In the genomic region with DNA sequence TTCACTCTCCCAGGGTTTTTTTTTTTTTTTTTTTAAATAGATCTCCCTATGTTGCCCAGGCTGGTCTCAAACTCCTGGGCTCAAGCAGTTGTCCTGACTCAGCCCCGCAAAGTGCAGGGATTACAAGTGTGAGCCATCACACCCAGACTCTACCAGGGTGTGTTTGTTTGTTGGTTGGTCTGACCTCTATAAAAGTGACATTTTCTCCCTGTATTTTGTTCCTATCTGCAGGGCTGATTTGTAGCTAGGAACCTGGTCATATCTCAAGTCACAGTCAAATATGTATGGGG, we compare ENCODE assay signal across 26 cellular contexts. TPM values are rescaled to one million over a fixed set of nuclear protein-coding genes. Genes with fewer than 3 reads are reported as not detected.
A peak's percentile ranks its signal among the peaks of the same experiment; 100 is the strongest.
DNase-seq lines count a peak whose midpoint lies in the region; ATAC-seq, FAIRE-seq and TF ChIP-seq lines count a peak whose summit lies in the region.
"Had no signal": no experiment of that assay in that cellular context is flagged by ENCODE, and none has a peak within 500 bp of the region (broad histone marks: within the 10 kb centered on the region; RNA-seq: fewer than 3 reads in every experiment).

No MANE protein-coding gene starts in this region.

- no peaks in the 10 kb centered on the region for H3K9me3 ChIP-seq in small intestine (ENCODE audit: control insufficient read depth, low read depth)
- H3K9me3 ChIP-seq: BE2C, HAP-1 had no signal

- 0 to 28% (median 20%) methylated on average over 1 of the region's 1 CpG for WGBS in small intestine, 3 donors

- FAIRE-seq in small intestine (lab: Jason Lieb, UNC): no peak
- FAIRE-seq: A549, GM12891, GM18507, H54 had no signal

- peak in 1 of 3 donors; percentile 23 for ATAC-seq in natural killer cell
- ATAC-seq in natural killer cell treated with Interleukin-12 subunit alpha and Interleukin-12 subunit beta and Interleukin-15 and Interleukin-18, amount 100 ng/mL, for 72 hours: no peak
- no peak for ATAC-seq in GM18519 (IDR thresholded peaks at IDR 0.05; ENCODE audit: low FRiP score, unreplicated experiment)
- ATAC-seq: A549 had no signal

- H3K4me1 Mint-ChIP-seq in natural killer cell: peaks cover 20% of the 10 kb centered on the region in 2 donors
- H3K4me1 Mint-ChIP-seq in natural killer cell treated with Interleukin-12 subunit alpha and Interleukin-12 subunit beta and Interleukin-15 and Interleukin-18, amount 100 ng/mL, for 72 hours (ENCODE audit: low read depth in 2 of 2): peaks cover 16 to 18% of the 10 kb centered on the region in 2 donors
- H3K4me1 Mint-ChIP-seq in immature natural killer cell: peaks cover 23 to 38% of the 10 kb centered on the region in 2 donors
- H3K4me1 Mint-ChIP-seq: CD14-positive monocyte had no signal

- intact Hi-C loops in natural killer cell (cut with micrococcal nuclease): no loop called here

- H3K27ac Mint-ChIP-seq in natural killer cell (peak overlapping the region; percentile 45 to 82), immature natural killer cell (peak overlapping the region in 5 of 6 donors; percentile 36 to 78 (median 64))
- no peak overlapping the region for H3K27ac Mint-ChIP-seq in natural killer cell treated with Interleukin-12 subunit alpha and Interleukin-12 subunit beta and Interleukin-15 and Interleukin-18, amount 100 ng/mL, for 72 hours
- H3K27ac Mint-ChIP-seq: CD14-positive monocyte; CD4-positive, alpha-beta T cell; HFFc6 had no signal

- TF ChIP-seq CTCF in natural killer cell (IDR thresholded peaks at IDR 0.05): no peak

- H3K4me3 Mint-ChIP-seq in natural killer cell: no peak overlapping the region
- no peak overlapping the region for H3K4me3 Mint-ChIP-seq in natural killer cell treated with Interleukin-12 subunit alpha and Interleukin-12 subunit beta and Interleukin-15 and Interleukin-18, amount 100 ng/mL, for 72 hours
- peak overlapping the region in 2 of 5 donors; percentile 20 to 54 for H3K4me3 Mint-ChIP-seq in immature natural killer cell
- H3K4me3 Mint-ChIP-seq: CD14-positive monocyte; CD4-positive, alpha-beta T cell; HFFc6 had no signal

- peaks cover 2 to 5% of the 10 kb centered on the region in 2 donors for H3K27me3 Mint-ChIP-seq in natural killer cell (ENCODE audit: low read depth in 2 of 2)
- H3K27me3 Mint-ChIP-seq in natural killer cell treated with Interleukin-12 subunit alpha and Interleukin-12 subunit beta and Interleukin-15 and Interleukin-18, amount 100 ng/mL, for 72 hours: peaks cover 0 to 2% of the 10 kb centered on the region in 2 donors
- peaks cover 2 to 10% (median 7%) of the 10 kb centered on the region in 3 donors for H3K27me3 Mint-ChIP-seq in immature natural killer cell (ENCODE audit: low read depth in 3 of 3)

- no peaks in the 10 kb centered on the region for H3K27me3 ChIP-seq in small intestine (ENCODE audit: control insufficient read depth in 2 of 2, insufficient read depth in 2 of 2, low read length in 2 of 2)
- H3K27me3 ChIP-seq: BLaER1 treated with 17β-estradiol and CSF1 and Interleukin-3, amounts not matched to agents 10 nM and 100 nM had no signal

- H3K36me3 ChIP-seq in small intestine (ENCODE audit: control insufficient read depth in 2 of 2, insufficient read depth in 2 of 2, low read length in 2 of 2): no peaks in the 10 kb centered on the region
- H3K36me3 ChIP-seq: BE2C; BLaER1 treated with 17β-estradiol and CSF1 and Interleukin-3, amounts not matched to agents 10 nM and 100 nM; HAP-1 had no signal

- DNase-seq in natural killer cell (no peak), immature natural killer cell (no peak), small intestine (peak; percentile 74), NCI-H187 treated with DMSO at 0.1 percent for 48 hours (lab: John Stamatoyannopoulos, UW) (no peak)
- DNase-seq in natural killer cell treated with Interleukin-12 subunit alpha and Interleukin-12 subunit beta and Interleukin-15 and Interleukin-18, amount 100 ng/mL, for 72 hours (ENCODE audit: low spot score): no peak
- DNase-seq: 8988T; ACHN; AML-193; BE2C; Calu3; CD4-positive, alpha-beta T cell; CD8-positive, alpha-beta memory T cell; DMS53; DMS79 treated with DMSO at 0.1 percent for 48 hours; GF-D8; GOT3; HFFc6 had no signal

- H3K36me3 Mint-ChIP-seq in natural killer cell (no peaks in the 10 kb centered on the region), immature natural killer cell (no peaks in the 10 kb centered on the region)
- H3K36me3 Mint-ChIP-seq in natural killer cell treated with Interleukin-12 subunit alpha and Interleukin-12 subunit beta and Interleukin-15 and Interleukin-18, amount 100 ng/mL, for 72 hours: no peaks in the 10 kb centered on the region
- H3K36me3 Mint-ChIP-seq: CD14-positive monocyte; CD8-positive, alpha-beta memory T cell had no signal

- H3K4me3 ChIP-seq in small intestine (ENCODE audit: low read depth in 1 of 2, low read length in 2 of 2): no peak overlapping the region
- H3K4me3 ChIP-seq: A549; BLaER1 treated with 17β-estradiol and CSF1 and Interleukin-3, amounts not matched to agents 10 nM and 100 nM; HAP-1 had no signal

- H3K9me3 Mint-ChIP-seq in natural killer cell (no peaks in the 10 kb centered on the region), immature natural killer cell (no peaks in the 10 kb centered on the region)
- no peaks in the 10 kb centered on the region for H3K9me3 Mint-ChIP-seq in natural killer cell treated with Interleukin-12 subunit alpha and Interleukin-12 subunit beta and Interleukin-15 and Interleukin-18, amount 100 ng/mL, for 72 hours
- H3K9me3 Mint-ChIP-seq: CD4-positive, alpha-beta T cell; CD8-positive, alpha-beta memory T cell had no signal

- H3K4me1 ChIP-seq in small intestine (ENCODE audit: control insufficient read depth in 2 of 2, insufficient read depth in 1 of 2, low read depth in 1 of 2, low read length in 1 of 2): no peaks in the 10 kb centered on the region
- H3K4me1 ChIP-seq: A549, BE2C had no signal

- no peak overlapping the region for H3K27ac ChIP-seq in small intestine (ENCODE audit: low read depth in 1 of 2, low read length in 1 of 2)
- H3K27ac ChIP-seq: A549; BLaER1 treated with 17β-estradiol and CSF1 and Interleukin-3, amounts not matched to agents 10 nM and 100 nM had no signal

RNA-seq across cellular contexts. Expression of gene B4GALNT2, which starts 46.3 kb away (rescaled TPM):
- under 1 TPM in 2 of 3 donors, not detected in 1; 0.05 TPM for total RNA-seq in natural killer cell
- not detected for total RNA-seq in natural killer cell treated with Interleukin-12 subunit alpha and Interleukin-12 subunit beta and Interleukin-15 and Interleukin-18, amount 100 ng/mL, for 72 hours
- polyA plus RNA-seq in immature natural killer cell (not detected), small intestine (under 1 TPM; 0.13 to 0.89 (median 0.54) TPM)
- total RNA-seq: CD8-positive, alpha-beta memory T cell; G401; HFFc6 had no signal
- polyA plus RNA-seq: CD14-positive monocyte; CD8-positive, alpha-beta memory T cell had no signal

Comparison
In these comparisons a context has a peak if more than half of its experiments do, and no peak if none do; other contexts are left out.
1. H3K27ac Mint-ChIP-seq: peak in natural killer cell (2 of 2) and immature natural killer cell (5 of 6); none in natural killer cell treated with Interleukin-12 subunit alpha and Interleukin-12 subunit beta and Interleukin-15 and Interleukin-18, amount 100 ng/mL, for 72 hours (0 of 2).